Comparison of ENCODE assay signal across 8 cellular contexts in genomic region chr12:79407671-79408622, GRCh38.
DNase-seq lines count a peak whose midpoint lies in the region; ATAC-seq and TF ChIP-seq lines count a peak whose summit lies in the region.

No MANE protein-coding gene starts in this region.

- no peak overlapping the region for H3K4me3 Mint-ChIP-seq in mesothelial cell of epicardium
- H3K4me3 Mint-ChIP-seq in natural killer cell treated with Interleukin-12 subunit alpha and Interleukin-12 subunit beta and Interleukin-15 and Interleukin-18, amount 100 ng/mL, for 72 hours = no peak overlapping the region

- peak overlapping the region; percentile 99 for H3K27ac Mint-ChIP-seq in mesothelial cell of epicardium
- no peak overlapping the region for H3K27ac Mint-ChIP-seq in natural killer cell treated with Interleukin-12 subunit alpha and Interleukin-12 subunit beta and Interleukin-15 and Interleukin-18, amount 100 ng/mL, for 72 hours

- DNase-seq in D341Med (ENCODE audit: low spot score) (peak; percentile 58), NCI-H748 treated with DMSO at 0.1 percent for 48 hours (lab: John Stamatoyannopoulos, UW) (peak; percentile 61), ecto neural progenitor cell (ENCODE audit: low spot score) (peak; percentile 66), mesothelial cell of epicardium (ENCODE audit: low spot score in 2 of 2, unreplicated experiment in 2 of 2) (peak; percentile 24 to 73), T-helper 1 cell (no peak)
- DNase-seq in natural killer cell treated with Interleukin-12 subunit alpha and Interleukin-12 subunit beta and Interleukin-15 and Interleukin-18, amount 100 ng/mL, for 72 hours (ENCODE audit: low spot score) = no peak

- H3K27me3 Mint-ChIP-seq in mesothelial cell of epicardium (ENCODE audit: low read depth) = no peaks in the 10 kb centered on the region
- H3K27me3 Mint-ChIP-seq in natural killer cell treated with Interleukin-12 subunit alpha and Interleukin-12 subunit beta and Interleukin-15 and Interleukin-18, amount 100 ng/mL, for 72 hours = no peaks in the 10 kb centered on the region

- H3K4me1 Mint-ChIP-seq in mesothelial cell of epicardium = peaks cover 52% of the 10 kb centered on the region
- no peaks in the 10 kb centered on the region for H3K4me1 Mint-ChIP-seq in natural killer cell treated with Interleukin-12 subunit alpha and Interleukin-12 subunit beta and Interleukin-15 and Interleukin-18, amount 100 ng/mL, for 72 hours (ENCODE audit: low read depth in 2 of 2)

- peak; percentile 78 for ATAC-seq in GM19043 (IDR thresholded peaks at IDR 0.05; ENCODE audit: low read depth, unreplicated experiment)
- ATAC-seq in HG03175 (IDR thresholded peaks at IDR 0.05; ENCODE audit: unreplicated experiment) = peak; percentile 82
- no peak for ATAC-seq in natural killer cell treated with Interleukin-12 subunit alpha and Interleukin-12 subunit beta and Interleukin-15 and Interleukin-18, amount 100 ng/mL, for 72 hours

- H3K36me3 Mint-ChIP-seq in mesothelial cell of epicardium = no peaks in the 10 kb centered on the region
- no peaks in the 10 kb centered on the region for H3K36me3 Mint-ChIP-seq in natural killer cell treated with Interleukin-12 subunit alpha and Interleukin-12 subunit beta and Interleukin-15 and Interleukin-18, amount 100 ng/mL, for 72 hours

- peaks cover 3% of the 10 kb centered on the region for H3K9me3 Mint-ChIP-seq in mesothelial cell of epicardium
- H3K9me3 Mint-ChIP-seq in natural killer cell treated with Interleukin-12 subunit alpha and Interleukin-12 subunit beta and Interleukin-15 and Interleukin-18, amount 100 ng/mL, for 72 hours = no peaks in the 10 kb centered on the region

- peak; percentile 31 for TF ChIP-seq CTCF in mesothelial cell of epicardium (IDR thresholded peaks at IDR 0.05; ENCODE audit: unreplicated experiment)

Comparison
In these comparisons a context has a peak if more than half of its experiments do, and no peak if none do; other contexts are left out.
1. DNase-seq: peak in D341Med (single experiment), NCI-H748 treated with DMSO at 0.1 percent for 48 hours (single experiment), ecto neural progenitor cell (single experiment) and mesothelial cell of epicardium (2 of 2); none in natural killer cell treated with Interleukin-12 subunit alpha and Interleukin-12 subunit beta and Interleukin-15 and Interleukin-18, amount 100 ng/mL, for 72 hours (single experiment) and T-helper 1 cell (0 of 5).
2. ATAC-seq: peak in GM19043 (single experiment) and HG03175 (single experiment); none in natural killer cell treated with Interleukin-12 subunit alpha and Interleukin-12 subunit beta and Interleukin-15 and Interleukin-18, amount 100 ng/mL, for 72 hours (0 of 2).